ENCODE assay signal across 29 cellular contexts in the genomic region with DNA sequence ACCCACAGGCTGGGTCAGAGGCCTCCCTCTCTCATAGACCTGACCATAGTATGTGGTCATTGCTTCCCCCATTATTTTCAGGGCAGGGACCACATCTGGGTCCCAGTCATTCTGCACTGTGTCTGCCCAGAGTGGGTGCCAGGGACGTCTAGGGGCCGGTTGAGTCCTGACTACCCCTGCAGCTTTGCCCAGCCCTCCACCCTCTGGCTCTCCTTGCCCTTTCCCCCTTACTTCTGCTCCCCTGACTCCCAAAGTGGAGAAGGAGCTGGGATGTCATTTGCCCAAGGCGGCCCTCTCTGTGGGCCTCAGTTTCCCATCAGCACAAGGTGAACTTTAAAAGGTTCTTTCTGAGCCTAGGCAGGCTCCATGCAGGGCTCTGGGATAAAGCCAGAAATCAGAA. TPM values are rescaled to one million over a fixed set of nuclear protein-coding genes. Genes with fewer than 3 reads are reported as not detected.
DNase-seq lines count a peak whose midpoint lies in the region; ATAC-seq and TF ChIP-seq lines count a peak whose summit lies in the region.
"Had no signal": no experiment of that assay in that cellular context is flagged by ENCODE, and none has a peak within 500 bp of the region (broad histone marks: within the 10 kb centered on the region; RNA-seq: fewer than 3 reads in every experiment).

No MANE protein-coding gene starts in this region.

- H3K9me3 ChIP-seq in right atrium auricular region (no peaks in the 10 kb centered on the region), esophagus squamous epithelium (no peaks in the 10 kb centered on the region), transverse colon (no peaks in the 10 kb centered on the region), esophagus muscularis mucosa (no peaks in the 10 kb centered on the region)
- H3K9me3 ChIP-seq: BLaER1, breast epithelium, left ventricle myocardium inferior, neutrophil, sigmoid colon, upper lobe of left lung had no signal

- H3K4me3 ChIP-seq in right atrium auricular region (no peak overlapping the region), esophagus squamous epithelium (no peak overlapping the region), transverse colon (no peak overlapping the region), esophagus muscularis mucosa (no peak overlapping the region)
- H3K4me3 ChIP-seq: BLaER1, left ventricle myocardium inferior, sigmoid colon, upper lobe of left lung had no signal

- CTCF ChIA-PET in activated CD8-positive, alpha-beta memory T cell treated with anti-CD3 and anti-CD28 coated beads, Interleukin-2, amount 10 ng/mL, durations not matched to agents 7 days and 5 days (lab: Charles Lee) = interaction anchor here (1.0 to 2.9 kb wide), 4 partner anchors 10 to 306 kb away, joined by 3 to 24 read pairs (median 6); no protein-coding TSS in a partner anchor

- H3K27me3 Mint-ChIP-seq in activated CD8-positive, alpha-beta memory T cell treated with anti-CD3 and anti-CD28 coated beads, Interleukin-2, amount 10 ng/mL, durations not matched to agents 7 days and 5 days = no peaks in the 10 kb centered on the region

- no peak for TF ChIP-seq CTCF in right atrium auricular region (IDR thresholded peaks at IDR 0.05)
- no peak for TF ChIP-seq CTCF in esophagus squamous epithelium (IDR thresholded peaks at IDR 0.05)
- TF ChIP-seq CTCF in transverse colon (IDR thresholded peaks at IDR 0.05) = no peak
- TF ChIP-seq CTCF in esophagus muscularis mucosa (IDR thresholded peaks at IDR 0.05) = no peak

- DNase-seq in cardiac septum (ENCODE audit: low spot score) (peak; percentile 47), right atrium auricular region (ENCODE audit: low spot score) (no peak), esophagus squamous epithelium (lab: John Stamatoyannopoulos, UW) (no peak), transverse colon (peak; percentile 6), esophagus muscularis mucosa (ENCODE audit: extremely low spot score) (no peak), SW480 (ENCODE audit: low spot score) (no peak), cerebellar cortex (ENCODE audit: low spot score) (no peak)
- peak; percentile 35 for DNase-seq in activated CD8-positive, alpha-beta memory T cell treated with anti-CD3 and anti-CD28 coated beads, Interleukin-2, amount 10 ng/mL, durations not matched to agents 7 days and 5 days
- DNase-seq: activated CD4-positive, alpha-beta T cell treated with anti-CD3 and anti-CD28 coated beads for 1 hour; COR-L47; effector CD8-positive, alpha-beta T cell; erythroblast; foreskin fibroblast; left ventricle myocardium inferior; mesendoderm; NCI-H1436 treated with DMSO at 0.1 percent for 48 hours; NCI-H748 treated with DMSO at 0.1 percent for 48 hours; SHP77 treated with DMSO at 0.1 percent for 48 hours; stimulated activated CD4-positive, alpha-beta T cell treated with anti-CD3 and anti-CD28 coated beads, Interleukin-12 subunit alpha, Interleukin-12 subunit beta, amount 100 ng/mL, for 4 hours; stimulated activated CD4-positive, alpha-beta T cell treated with anti-CD3 and anti-CD28 coated beads, Interleukin-2, amount 100 ng/mL, for 48 hours had no signal

- peak overlapping the region; percentile 84 for H3K27ac Mint-ChIP-seq in activated CD8-positive, alpha-beta memory T cell treated with anti-CD3 and anti-CD28 coated beads, Interleukin-2, amount 10 ng/mL, durations not matched to agents 7 days and 5 days
- H3K27ac Mint-ChIP-seq: progenitor cell of endocrine pancreas had no signal

- in situ Hi-C loops in transverse colon (cut with MboI; ENCODE audit: low pct_ligation_motif_present in 1 of 4, low pct_unique_long_range_greater_than_20kb in 1 of 4, low sequenced_read_pairs in 3 of 4) = loop anchor here in 2 of 4 donors (10.0 to 25.0 kb wide), 2 partner anchors 131 to 743 kb away; partner anchors contain the start of genes TCEANC2 (in 1 of the 2) and TMEM59 (in 1 of the 2)

- WGBS in esophagus squamous epithelium, 2 donors = 94 to 100% methylated on average over 1 to 3 of the region's 3 CpGs
- WGBS in transverse colon (ENCODE audit: low coverage in 1 of 2), 2 donors = 92 to 100% methylated on average over 2 to 3 of the region's 3 CpGs
- WGBS in esophagus muscularis mucosa = 100% methylated on average over 1 of the region's 3 CpGs

- H3K27ac ChIP-seq in right atrium auricular region = no peak overlapping the region
- H3K27ac ChIP-seq in esophagus squamous epithelium = peak overlapping the region; percentile 80 to 94 (median 88)
- peak overlapping the region in 3 of 4 donors; percentile 46 to 65 (median 64) for H3K27ac ChIP-seq in transverse colon
- no peak overlapping the region for H3K27ac ChIP-seq in esophagus muscularis mucosa (replicated peaks in 1 of 4)
- H3K27ac ChIP-seq: BLaER1, breast epithelium, left ventricle myocardium inferior, neutrophil, sigmoid colon, upper lobe of left lung had no signal

- peaks cover 79% of the 10 kb centered on the region for H3K4me1 Mint-ChIP-seq in activated CD8-positive, alpha-beta memory T cell treated with anti-CD3 and anti-CD28 coated beads, Interleukin-2, amount 10 ng/mL, durations not matched to agents 7 days and 5 days

- H3K27me3 ChIP-seq in right atrium auricular region (peaks cover 0 to 8% of the 10 kb centered on the region in 2 donors), esophagus squamous epithelium (peaks cover 0 to 30% (median 2%) of the 10 kb centered on the region in 4 donors), transverse colon (no peaks in the 10 kb centered on the region), esophagus muscularis mucosa (peaks cover 0 to 68% (median 8%) of the 10 kb centered on the region in 4 donors)
- H3K27me3 ChIP-seq: BLaER1, breast epithelium, upper lobe of left lung had no signal

- no peaks in the 10 kb centered on the region for H3K36me3 Mint-ChIP-seq in activated CD8-positive, alpha-beta memory T cell treated with anti-CD3 and anti-CD28 coated beads, Interleukin-2, amount 10 ng/mL, durations not matched to agents 7 days and 5 days
- H3K36me3 Mint-ChIP-seq: activated naive CD4-positive, alpha-beta T cell treated with anti-CD3 and anti-CD28 coated beads, Interleukin-2, amount 50 U/mL, for 72 hours had no signal

- intact Hi-C loops in cardiac septum (cut with DNase I) = loop anchor here (10.0 kb wide), 1 partner anchor 311 kb away; no protein-coding TSS in a partner anchor
- intact Hi-C loops in esophagus squamous epithelium (cut with DNase I) = loop anchor here (10.0 kb wide), 1 partner anchor 301 kb away; no protein-coding TSS in a partner anchor
- intact Hi-C loops in transverse colon (cut with DNase I; ENCODE audit: low total_unique reads) = no loop called here
- intact Hi-C loops in esophagus muscularis mucosa (cut with DNase I) = no loop called here

- no peaks in the 10 kb centered on the region for H3K9me3 Mint-ChIP-seq in activated CD8-positive, alpha-beta memory T cell treated with anti-CD3 and anti-CD28 coated beads, Interleukin-2, amount 10 ng/mL, durations not matched to agents 7 days and 5 days (ENCODE audit: low read depth)
- H3K9me3 Mint-ChIP-seq: activated naive CD4-positive, alpha-beta T cell treated with anti-CD3 and anti-CD28 coated beads, Interleukin-2, amount 50 U/mL, for 72 hours; activated T-helper 1 cell treated with anti-CD3 and anti-CD28 coated beads, Interleukin-12 subunit alpha, Interleukin-12 subunit beta, Interleukin-2, Interleukin-4 antibody, amounts not matched to agents 30 ng/mL and 10 ng/mL and 1 ng/mL, durations not matched to agents 14 hours and 24 hours and 36 hours had no signal

- H3K36me3 ChIP-seq in right atrium auricular region (no peaks in the 10 kb centered on the region), esophagus squamous epithelium (no peaks in the 10 kb centered on the region), transverse colon (no peaks in the 10 kb centered on the region), esophagus muscularis mucosa (no peaks in the 10 kb centered on the region)
- H3K36me3 ChIP-seq: BLaER1, breast epithelium, left ventricle myocardium inferior, neutrophil, sigmoid colon, upper lobe of left lung had no signal

- no peak for TF ChIP-seq POLR2A in esophagus squamous epithelium (IDR thresholded peaks at IDR 0.05)
- no peak for TF ChIP-seq POLR2A in transverse colon (IDR thresholded peaks at IDR 0.05)
- TF ChIP-seq POLR2A in esophagus muscularis mucosa (IDR thresholded peaks at IDR 0.05; ENCODE audit: low read depth) = no peak

- H3K4me1 ChIP-seq in right atrium auricular region = peaks cover 0 to 13% of the 10 kb centered on the region in 2 donors
- peaks cover 5 to 85% (median 8%) of the 10 kb centered on the region in 3 donors for H3K4me1 ChIP-seq in esophagus squamous epithelium
- H3K4me1 ChIP-seq in transverse colon = peaks cover 0 to 35% (median 21%) of the 10 kb centered on the region in 4 donors
- peaks cover 6 to 15% (median 12%) of the 10 kb centered on the region in 4 donors for H3K4me1 ChIP-seq in esophagus muscularis mucosa
- H3K4me1 ChIP-seq: BLaER1, breast epithelium had no signal

- no peak overlapping the region for H3K4me3 Mint-ChIP-seq in activated CD8-positive, alpha-beta memory T cell treated with anti-CD3 and anti-CD28 coated beads, Interleukin-2, amount 10 ng/mL, durations not matched to agents 7 days and 5 days
- H3K4me3 Mint-ChIP-seq: activated T-helper 1 cell treated with anti-CD3 and anti-CD28 coated beads, Interleukin-12 subunit alpha, Interleukin-12 subunit beta, Interleukin-2, Interleukin-4 antibody, amounts not matched to agents 30 ng/mL and 10 ng/mL and 1 ng/mL, durations not matched to agents 14 hours and 24 hours and 36 hours had no signal

- no peak for ATAC-seq in activated CD8-positive, alpha-beta memory T cell treated with anti-CD3 and anti-CD28 coated beads, Interleukin-2, amount 10 ng/mL, durations not matched to agents 7 days and 5 days

- TF ChIP-seq EP300 in transverse colon (IDR thresholded peaks at IDR 0.05; ENCODE audit: low read depth) (no peak), esophagus muscularis mucosa (IDR thresholded peaks at IDR 0.05) (no peak)

RNA-seq across cellular contexts. Expression of gene TTC22, which starts 4.3 kb away (rescaled TPM):
- total RNA-seq in cardiac septum (0.08 TPM), right atrium auricular region (under 1 TPM; 0.43 to 0.70 TPM), esophagus squamous epithelium (100 to 1,000 TPM in 3 of 4 donors, 10 to 100 TPM in 1; 73.4 to 323 (median 141) TPM), transverse colon (100 to 1,000 TPM in 2 of 4 donors, 10 to 100 TPM in 2; 39.8 to 174 (median 98.4) TPM), esophagus muscularis mucosa (under 1 TPM; under 0.01 to 0.17 (median 0.09) TPM)
- 10 to 100 TPM in 1 of 2 experiments, 1 to 10 TPM in 1; 9.1 to 17.9 TPM for total RNA-seq in activated CD8-positive, alpha-beta memory T cell treated with anti-CD3 and anti-CD28 coated beads, Interleukin-2, amount 10 ng/mL, durations not matched to agents 7 days and 5 days
- total RNA-seq: myocyte had no signal

RNA-seq across cellular contexts. Expression of gene PARS2, which starts 41.1 kb away (rescaled TPM):
- total RNA-seq in cardiac septum (3.8 TPM), right atrium auricular region (1 to 10 TPM; 3.9 to 4.0 TPM), esophagus squamous epithelium (1 to 10 TPM; 2.3 to 5.7 (median 3.1) TPM), transverse colon (10 to 100 TPM in 1 of 4 donors, 1 to 10 TPM in 2, not detected in 1; 8.9 to 13.5 (median 9.1) TPM), esophagus muscularis mucosa (1 to 10 TPM; 4.0 to 7.5 (median 5.7) TPM)
- total RNA-seq in activated CD8-positive, alpha-beta memory T cell treated with anti-CD3 and anti-CD28 coated beads, Interleukin-2, amount 10 ng/mL, durations not matched to agents 7 days and 5 days = 1 to 10 TPM; 5.0 to 6.4 TPM

Comparison
In these comparisons a context has a peak if more than half of its experiments do, and no peak if none do; other contexts are left out.
1. DNase-seq: peak in cardiac septum (single experiment), activated CD8-positive, alpha-beta memory T cell treated with anti-CD3 and anti-CD28 coated beads, Interleukin-2, amount 10 ng/mL, durations not matched to agents 7 days and 5 days (single experiment) and transverse colon (single experiment); none in right atrium auricular region (single experiment), esophagus squamous epithelium (single experiment), esophagus muscularis mucosa (single experiment), SW480 (single experiment) and cerebellar cortex (single experiment).
2. H3K27ac ChIP-seq: peak in esophagus squamous epithelium (4 of 4) and transverse colon (3 of 4); none in right atrium auricular region (0 of 2) and esophagus muscularis mucosa (0 of 4).
3. intact Hi-C loops: an anchor here in cardiac septum (10.0 kb wide) and esophagus squamous epithelium (10.0 kb wide); none called in transverse colon and esophagus muscularis mucosa.